Comparison of ENCODE assay signal across 8 cellular contexts in the genomic region with DNA sequence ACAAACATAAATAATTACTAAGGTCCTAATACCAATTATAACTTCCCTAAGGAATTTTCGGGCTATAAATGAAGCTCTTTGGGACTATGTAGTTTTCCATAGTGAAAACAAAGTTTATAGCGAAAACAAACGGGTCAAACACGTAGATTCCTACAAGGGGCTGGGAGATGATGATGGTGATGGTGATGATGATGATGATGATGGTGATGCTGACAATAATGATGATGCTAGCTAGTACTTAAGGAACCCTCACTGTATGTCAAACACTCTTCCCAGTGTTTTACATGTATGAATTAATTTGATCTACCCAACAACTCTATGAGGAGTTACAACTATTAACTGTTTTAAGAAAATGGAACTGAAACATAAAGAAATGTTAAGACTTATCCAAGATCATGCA.
"Had no signal": no experiment of that assay in that cellular context is flagged by ENCODE, and none has a peak within 500 bp of the region (broad histone marks: within the 10 kb centered on the region; RNA-seq: fewer than 3 reads in every experiment).

No MANE protein-coding gene starts in this region.

- H3K4me3 ChIP-seq: GM12878 had no signal

- DNase-seq: GDM1, GF-D8 had no signal

- FAIRE-seq: G401.6, GM12878, GM12891, GM12892, GM18507, GM19239 had no signal

- ATAC-seq: GM12878 had no signal
